In the genomic region with DNA sequence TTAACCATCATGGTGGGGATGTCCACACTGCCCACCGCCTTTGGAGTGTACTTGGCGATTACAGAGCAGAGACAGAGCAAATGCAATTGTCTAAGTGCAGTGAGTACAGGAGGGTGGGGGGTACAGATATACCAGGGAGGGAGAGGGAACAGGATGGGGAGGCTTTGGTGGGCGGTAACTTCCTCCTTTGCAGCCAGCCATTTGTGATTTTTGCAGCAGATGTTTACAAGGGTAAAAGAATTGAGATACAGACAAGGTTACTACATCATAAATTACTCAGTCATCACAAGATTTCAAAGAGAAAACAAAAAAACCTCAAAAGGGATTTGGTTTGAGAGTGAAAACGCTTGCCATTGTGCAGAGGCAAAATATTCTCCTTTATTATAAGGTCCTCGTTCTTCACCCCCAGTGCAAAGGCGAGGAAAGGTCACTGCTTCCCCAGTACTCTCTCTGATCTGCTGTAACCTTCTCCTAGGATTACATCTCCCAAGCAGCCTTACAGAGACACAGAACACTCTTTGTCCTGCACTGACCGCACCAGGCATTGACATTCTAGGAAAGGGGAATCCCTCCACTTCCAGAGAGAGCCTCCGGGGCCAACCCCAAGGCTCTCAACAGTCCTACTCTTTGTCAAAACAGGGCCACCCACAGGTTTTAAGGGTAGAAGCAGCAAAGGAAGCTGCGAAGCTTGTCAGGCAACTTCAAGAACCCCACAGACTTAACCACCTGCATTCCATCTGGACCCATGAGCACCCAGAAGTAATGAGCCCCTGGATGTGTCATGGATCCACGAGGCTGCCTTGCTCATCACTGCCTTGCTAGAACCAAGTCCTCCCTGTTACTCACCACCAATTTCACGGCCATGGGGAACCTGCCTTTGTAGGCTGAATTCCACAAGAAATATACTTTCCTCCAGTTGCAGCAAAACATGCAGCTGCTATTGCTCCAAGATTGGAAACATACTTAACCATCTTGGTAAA, we compare ENCODE assay signal across 14 cellular contexts.
DNase-seq lines count a peak whose midpoint lies in the region; ATAC-seq and TF ChIP-seq lines count a peak whose summit lies in the region.
"Had no signal": no experiment of that assay in that cellular context is flagged by ENCODE, and none has a peak within 500 bp of the region (broad histone marks: within the 10 kb centered on the region; RNA-seq: fewer than 3 reads in every experiment).

No MANE protein-coding gene starts in this region.

- H3K4me1 ChIP-seq in endodermal cell (ENCODE audit: control insufficient read depth, insufficient read depth, low read length) (no peaks in the 10 kb centered on the region), left lung (no peaks in the 10 kb centered on the region)

- DNase-seq in ELF-1 (ENCODE audit: low read depth, low spot score) (peak; percentile 61), SW480 (ENCODE audit: low spot score) (peak; percentile 62), endodermal cell (no peak), nephron progenitor cell (no peak), GM19238 (ENCODE audit: insufficient read length, low spot score) (no peak), left lung (no peak)
- no peak for DNase-seq in activated CD4-positive, alpha-beta T cell treated with anti-CD3 and anti-CD28 coated beads for 48 hours
- DNase-seq: activated CD4-positive, alpha-beta T cell treated with anti-CD3 and anti-CD28 coated beads, Interleukin-2, amount 50 U/mL, for 4 hours; cortex of kidney; DMS53; NCI-H1694 treated with DMSO at 0.1 percent for 48 hours; SK-N-SH; stimulated activated CD4-positive, alpha-beta T cell treated with anti-CD3 and anti-CD28 coated beads, Interleukin-15, amount 100 ng/mL, for 24 hours had no signal

- H3K9me3 Mint-ChIP-seq in endodermal cell (no peaks in the 10 kb centered on the region), nephron progenitor cell (peaks cover 3% of the 10 kb centered on the region)

- H3K4me3 Mint-ChIP-seq in endodermal cell (no peak overlapping the region), nephron progenitor cell (no peak overlapping the region)

- TF ChIP-seq CTCF in endodermal cell (conservative IDR thresholded peaks at IDR 0.05) (no peak), nephron progenitor cell (IDR thresholded peaks at IDR 0.05) (no peak), left lung (IDR thresholded peaks at IDR 0.05) (no peak)

- 80 to 95% methylated on average over 4 to 11 of the region's 11 CpGs for WGBS in endodermal cell (ENCODE audit: insufficient coverage in 1 of 2, insufficient read length in 1 of 2), 2 experiments

- no peaks in the 10 kb centered on the region for H3K4me1 Mint-ChIP-seq in endodermal cell
- H3K4me1 Mint-ChIP-seq in nephron progenitor cell = peaks cover 58% of the 10 kb centered on the region

- H3K27me3 Mint-ChIP-seq in endodermal cell (ENCODE audit: insufficient read depth) (no peaks in the 10 kb centered on the region), nephron progenitor cell (ENCODE audit: low read depth, poor library complexity) (peaks cover 5% of the 10 kb centered on the region)

- H3K27me3 ChIP-seq in endodermal cell (ENCODE audit: control insufficient read depth, insufficient read depth, low read length, poor library complexity, severe bottlenecking) = no peaks in the 10 kb centered on the region
- H3K27me3 ChIP-seq in left lung = no peaks in the 10 kb centered on the region

- H3K4me3 ChIP-seq in endodermal cell (ENCODE audit: low read length) (no peak overlapping the region), left lung (no peak overlapping the region)

- H3K27ac Mint-ChIP-seq in endodermal cell = no peak overlapping the region
- peak overlapping the region; percentile 86 for H3K27ac Mint-ChIP-seq in nephron progenitor cell

- no peaks in the 10 kb centered on the region for H3K36me3 Mint-ChIP-seq in endodermal cell (ENCODE audit: low read depth)
- no peaks in the 10 kb centered on the region for H3K36me3 Mint-ChIP-seq in nephron progenitor cell (ENCODE audit: low read depth)

- H3K9ac ChIP-seq in endodermal cell (ENCODE audit: extremely low read depth, low read length, poor library complexity, severe bottlenecking) = no peak overlapping the region
- H3K9ac ChIP-seq: SK-N-SH had no signal

- H3K27ac ChIP-seq in endodermal cell (ENCODE audit: low read depth, low read length) = peak overlapping the region; percentile 44
- no peak overlapping the region for H3K27ac ChIP-seq in left lung

- H3K9me3 ChIP-seq in endodermal cell (ENCODE audit: control insufficient read depth, low read length) = no peaks in the 10 kb centered on the region
- no peaks in the 10 kb centered on the region for H3K9me3 ChIP-seq in left lung
- H3K9me3 ChIP-seq: SK-N-SH had no signal

- H3K36me3 ChIP-seq in endodermal cell (ENCODE audit: control insufficient read depth, insufficient read depth, low read length) = no peaks in the 10 kb centered on the region
- no peaks in the 10 kb centered on the region for H3K36me3 ChIP-seq in left lung

- ATAC-seq in HG03460 (IDR thresholded peaks at IDR 0.05; ENCODE audit: unreplicated experiment) = no peak
- ATAC-seq in left lung = no peak

- intact Hi-C loops in left lung (cut with DNase I) = no loop called here

Comparison
In these comparisons a context has a peak if more than half of its experiments do, and no peak if none do; other contexts are left out.
1. DNase-seq: peak in ELF-1 (single experiment) and SW480 (single experiment); none in endodermal cell (single experiment), nephron progenitor cell (single experiment), GM19238 (single experiment), activated CD4-positive, alpha-beta T cell treated with anti-CD3 and anti-CD28 coated beads for 48 hours (single experiment) and left lung (0 of 2).